ENCODE assay signal across 8 cellular contexts in genomic region chr16:87317766-87318121, GRCh38. TPM values are rescaled to one million over a fixed set of nuclear protein-coding genes. Genes with fewer than 3 reads are reported as not detected.
DNase-seq lines count a peak whose midpoint lies in the region; ATAC-seq, FAIRE-seq and TF ChIP-seq lines count a peak whose summit lies in the region.

No MANE protein-coding gene starts in this region.

- H3K27me3 Mint-ChIP-seq in T-helper 17 cell = no peaks in the 10 kb centered on the region

- peak; percentile 74 for DNase-seq in AG08395 (ENCODE audit: low spot score)
- DNase-seq in T-helper 17 cell = no peak
- DNase-seq in endothelial cell of umbilical vein (ENCODE audit: low read depth, low spot score) = no peak
- peak; percentile 40 for DNase-seq in mucosa of gallbladder (ENCODE audit: low spot score)
- DNase-seq in islet precursor cell = no peak

- H2AFZ ChIP-seq in endothelial cell of umbilical vein (ENCODE audit: low read depth, low read length) = no peak overlapping the region

- no peaks in the 10 kb centered on the region for H3K27me3 ChIP-seq in endothelial cell of umbilical vein (ENCODE audit: control insufficient read depth in 2 of 2, insufficient read depth in 2 of 2, low read length in 2 of 2)
- H3K27me3 ChIP-seq in thymus (ENCODE audit: control insufficient read depth, insufficient read depth) = no peaks in the 10 kb centered on the region

- H3K4me3 ChIP-seq in endothelial cell of umbilical vein (replicated peaks in 1 of 3; ENCODE audit: insufficient read depth in 1 of 3, low read depth in 1 of 3, low read length in 3 of 3) (peak overlapping the region; percentile 91 to 99 (median 94)), thymus (ENCODE audit: low read length) (peak overlapping the region; percentile 100)

- no peaks in the 10 kb centered on the region for H3K36me3 Mint-ChIP-seq in T-helper 17 cell (ENCODE audit: low read depth)

- H3K9me3 ChIP-seq in T-helper 17 cell (ENCODE audit: control insufficient read depth, low read length, poor library complexity, severe bottlenecking) = no peaks in the 10 kb centered on the region
- no peaks in the 10 kb centered on the region for H3K9me3 ChIP-seq in endothelial cell of umbilical vein (replicated peaks; ENCODE audit: control insufficient read depth, insufficient read depth, low read length)
- H3K9me3 ChIP-seq in thymus (ENCODE audit: control insufficient read depth) = no peaks in the 10 kb centered on the region

- no peak for TF ChIP-seq CTCF in endothelial cell of umbilical vein (IDR thresholded peaks at IDR 0.05; ENCODE audit: extremely low read depth in 1 of 2, insufficient read depth in 1 of 2, low read depth in 1 of 2, low read length in 2 of 2)

- H3K79me2 ChIP-seq in endothelial cell of umbilical vein (ENCODE audit: control insufficient read depth, insufficient read depth, low read length) = peaks cover 11% of the 10 kb centered on the region

- peak overlapping the region; percentile 94 for H3K27ac Mint-ChIP-seq in T-helper 17 cell

- CTCF ChIA-PET in endothelial cell of umbilical vein (lab: Charles Lee) = interaction anchor here (0.6 to 1.7 kb wide), 9 partner anchors 10 to 1646 kb away, joined by 3 to 9 read pairs (median 4); partner anchors contain the start of gene FBXO31

- H3K36me3 ChIP-seq in endothelial cell of umbilical vein (ENCODE audit: control insufficient read depth in 2 of 2, extremely low read depth in 1 of 2, insufficient read depth in 2 of 2, low read length in 2 of 2) (no peaks in the 10 kb centered on the region), thymus (ENCODE audit: control insufficient read depth, insufficient read depth) (no peaks in the 10 kb centered on the region)

- POLR2A ChIA-PET in endothelial cell of umbilical vein (lab: Charles Lee) = interaction anchor here (1.0 kb wide), 1 partner anchor 66 kb away, joined by 6 read pairs; the partner anchor contains the start of gene FBXO31

- WGBS in thymus = under 1% methylated on average over 18 of the region's 18 CpGs

- H3K9ac ChIP-seq in endothelial cell of umbilical vein (replicated peaks; ENCODE audit: extremely low read depth, insufficient read depth, low read length) = peak overlapping the region; percentile 98

- H3K27ac ChIP-seq in endothelial cell of umbilical vein (ENCODE audit: insufficient read depth, low read depth, low read length) (peak overlapping the region; percentile 84), thymus (ENCODE audit: low read depth) (peak overlapping the region; percentile 91)

- no peaks in the 10 kb centered on the region for H3K9me1 ChIP-seq in endothelial cell of umbilical vein (replicated peaks; ENCODE audit: control insufficient read depth, extremely low read depth, insufficient read depth, low read length)

- intact Hi-C loops in endothelial cell of umbilical vein (cut with micrococcal nuclease) = loop anchor here (1.0 to 5.0 kb wide), 4 partner anchors 65 to 930 kb away; partner anchors contain the start of gene FBXO31

- ATAC-seq in GM18498 (IDR thresholded peaks at IDR 0.05; ENCODE audit: unreplicated experiment) (peak; percentile 26), HG03460 (IDR thresholded peaks at IDR 0.05; ENCODE audit: unreplicated experiment) (peak; percentile 12), T-helper 17 cell (peak; percentile 26)

- H3K4me1 Mint-ChIP-seq in T-helper 17 cell = peaks cover 13% of the 10 kb centered on the region

- no TSS peak for BruUV-seq in endothelial cell of umbilical vein (replicated peaks; lab: Mats Ljungman, UMichigan)

- peak; percentile 69 for FAIRE-seq in endothelial cell of umbilical vein (lab: Jason Lieb, UNC)

- no peaks in the 10 kb centered on the region for H4K20me1 ChIP-seq in endothelial cell of umbilical vein (replicated peaks; ENCODE audit: control insufficient read depth, extremely low read depth, insufficient read depth, low read length)

- H3K4me2 ChIP-seq in endothelial cell of umbilical vein (ENCODE audit: insufficient read depth, low read length) = peak overlapping the region; percentile 91

- peak overlapping the region; percentile 97 for H3K4me3 Mint-ChIP-seq in T-helper 17 cell

- dilution Hi-C loops in endothelial cell of umbilical vein (cut with MboI; ENCODE audit: extremely low pct_ligation_motif_present, low sequenced_read_pairs) = no loop called here

- no peak for TF ChIP-seq POLR2A in endothelial cell of umbilical vein (IDR thresholded peaks at IDR 0.05; ENCODE audit: low read depth, low read length)

- H3K4me1 ChIP-seq in endothelial cell of umbilical vein (ENCODE audit: control insufficient read depth, extremely low read depth, insufficient read depth, low read length) (peaks cover 7% of the 10 kb centered on the region), thymus (ENCODE audit: control insufficient read depth, insufficient read depth, low read length) (peaks cover 8% of the 10 kb centered on the region)

TF ChIP-seq in endothelial cell of umbilical vein, 7 proteins besides CTCF, POLR2A, EP300 and RAD21:
- TF ChIP-seq MAX (IDR thresholded peaks at IDR 0.05; ENCODE audit: insufficient read depth, insufficient read length) (no peak), EZH2 (IDR thresholded peaks at IDR 0.05; ENCODE audit: borderline replicate concordance, low read depth, low read length, severe bottlenecking) (no peak), POLR2AphosphoS5 (IDR thresholded peaks at IDR 0.05; ENCODE audit: insufficient read depth, low read depth, low read length) (no peak), JUN (IDR thresholded peaks at IDR 0.05; ENCODE audit: borderline replicate concordance, insufficient read depth, insufficient read length, low read depth) (no peak), FOS (IDR thresholded peaks at IDR 0.05; ENCODE audit: borderline replicate concordance, insufficient read depth, low read length) (no peak), MYC (IDR thresholded peaks at IDR 0.05; ENCODE audit: low read depth, low read length) (no peak)

RNA-seq across cellular contexts. Expression of gene C16orf95, which starts 0.6 kb away (rescaled TPM):
- total RNA-seq in T-helper 17 cell (1 to 10 TPM; 2.0 to 2.6 TPM), endothelial cell of umbilical vein (4.8 and 6.6 TPM in 2 replicates), mucosa of gallbladder (2.2 TPM)
- polyA plus RNA-seq in endothelial cell of umbilical vein (4.0 and 6.1 TPM in 2 replicates), thymus (2.9 TPM)
- polyA plus RNA-seq in endothelial cell of umbilical vein (2011; cell fraction: cytosol; rRNA removed) = 3.0 and 3.3 TPM in 2 replicates
- polyA plus RNA-seq in endothelial cell of umbilical vein (2011; cell fraction: nucleus; rRNA removed) = 2.1 and 2.8 TPM in 2 replicates
- polyA plus RNA-seq in endothelial cell of umbilical vein (2012) = 2.3 and 7.3 TPM in 2 replicates
- polyA minus RNA-seq in endothelial cell of umbilical vein = 2.3 and 2.4 TPM in 2 replicates
- 2.4 TPM for polyA minus RNA-seq in endothelial cell of umbilical vein (2011; cell fraction: cytosol; rRNA and poly(A)+ RNA removed)
- 0.43 and 1.2 TPM in 2 replicates for polyA minus RNA-seq in endothelial cell of umbilical vein (2011; cell fraction: nucleus; rRNA and poly(A)+ RNA removed)

Comparison
In these comparisons a context has a peak if more than half of its experiments do, and no peak if none do; other contexts are left out.
1. DNase-seq: peak in AG08395 (single experiment) and mucosa of gallbladder (single experiment); none in T-helper 17 cell (0 of 3), endothelial cell of umbilical vein (single experiment) and islet precursor cell (single experiment).
2. Peak in every context shown above with its lines, with median percentiles within 50 percentile points of each other: ATAC-seq.